1 cellular context compared by ENCODE assay signal in genomic region chr1:220889848-220890287, GRCh38.
A peak's percentile ranks its signal among the peaks of the same experiment; 100 is the strongest.
TF ChIP-seq lines count a peak whose summit lies in the region.

No MANE protein-coding gene starts in this region.

TF ChIP-seq in H1, 55 proteins besides CTCF, POLR2A, EP300 and RAD21 (continued from another document):
- TF ChIP-seq FOSL1 (IDR thresholded peaks at IDR 0.05; ENCODE audit: insufficient read depth, low read depth, low read length) = no peak
- TF ChIP-seq POU5F1 (IDR thresholded peaks at IDR 0.05; ENCODE audit: low read depth, low read length) = no peak
- TF ChIP-seq MAFK (IDR thresholded peaks at IDR 0.05; ENCODE audit: low read depth, low read length) = no peak
- TF ChIP-seq SAP30 (IDR thresholded peaks at IDR 0.05; ENCODE audit: insufficient read depth, insufficient replicate concordance, low read length) = no peak
- no peak for TF ChIP-seq CTBP2 (IDR thresholded peaks at IDR 0.05; ENCODE audit: borderline replicate concordance, insufficient read depth, insufficient read length, low read length)
- TF ChIP-seq RNF2 (IDR thresholded peaks at IDR 0.05; ENCODE audit: borderline replicate concordance, low read depth, low read length, missing control alignments, poor library complexity, severe bottlenecking) = peak; percentile 85
- TF ChIP-seq SUZ12 (IDR thresholded peaks at IDR 0.05; ENCODE audit: low read length) = peak; percentile 95
- TF ChIP-seq TAF1 (IDR thresholded peaks at IDR 0.05; ENCODE audit: low read depth, low read length) = no peak
- peak; percentile 93 for TF ChIP-seq EZH2 (IDR thresholded peaks at IDR 0.05; ENCODE audit: low read depth, low read length, severe bottlenecking)
- no peak for TF ChIP-seq SP4 (IDR thresholded peaks at IDR 0.05; ENCODE audit: low read length)
- TF ChIP-seq GTF2F1 (IDR thresholded peaks at IDR 0.05; ENCODE audit: borderline replicate concordance, low read depth, low read length) = no peak
- TF ChIP-seq POLR2AphosphoS5 (IDR thresholded peaks at IDR 0.05; ENCODE audit: low read depth, low read length) = no peak
- TF ChIP-seq HDAC2 (IDR thresholded peaks at IDR 0.05; ENCODE audit: borderline replicate concordance in 1 of 2, low read depth in 2 of 2, low read length in 2 of 2) = no peak
- TF ChIP-seq ATF2 (IDR thresholded peaks at IDR 0.05; ENCODE audit: low read length) = no peak
- no peak for TF ChIP-seq CHD1 (IDR thresholded peaks at IDR 0.05; ENCODE audit: low read depth, low read length)
- TF ChIP-seq KDM5A (IDR thresholded peaks at IDR 0.05; ENCODE audit: low read length) = no peak
- no peak for TF ChIP-seq MAX (IDR thresholded peaks at IDR 0.05)
- TF ChIP-seq ZNF274 (IDR thresholded peaks at IDR 0.05; ENCODE audit: borderline replicate concordance, extremely low read depth, low read length) = no peak
- no peak for TF ChIP-seq TBP (IDR thresholded peaks at IDR 0.05; ENCODE audit: low read depth, low read length)
- no peak for TF ChIP-seq TAF7 (optimal IDR thresholded peaks at IDR 0.05; ENCODE audit: borderline replicate concordance, low read depth, low read length)
- no peak for TF ChIP-seq CBX5 (IDR thresholded peaks at IDR 0.05; ENCODE audit: low read depth, low read length)
- no peak for TF ChIP-seq RXRA (IDR thresholded peaks at IDR 0.05; ENCODE audit: insufficient read depth, low read depth, low read length)
- TF ChIP-seq TCF12 (IDR thresholded peaks at IDR 0.05; ENCODE audit: low read depth, low read length) = no peak
- TF ChIP-seq SIRT6 (IDR thresholded peaks at IDR 0.05; ENCODE audit: low read length) = no peak
- no peak for TF ChIP-seq ASH2L (IDR thresholded peaks at IDR 0.05; ENCODE audit: low read length)
- no peak for TF ChIP-seq JUN (IDR thresholded peaks at IDR 0.05; ENCODE audit: low read depth, low read length)
- peak; percentile 92; the same call in 1 of the 2 replicates for TF ChIP-seq CBX8 (IDR thresholded peaks at IDR 0.05; ENCODE audit: borderline replicate concordance, low read depth, low read length)
- no peak for TF ChIP-seq JUND (IDR thresholded peaks at IDR 0.05; ENCODE audit: low read length)
- TF ChIP-seq TEAD4 (IDR thresholded peaks at IDR 0.05; ENCODE audit: low read depth, low read length) = no peak
- TF ChIP-seq RFX5 (IDR thresholded peaks at IDR 0.05; ENCODE audit: borderline replicate concordance, low read depth, low read length) = no peak
- TF ChIP-seq CEBPB (IDR thresholded peaks at IDR 0.05; ENCODE audit: low read depth, low read length) = no peak
- TF ChIP-seq KDM1A (IDR thresholded peaks at IDR 0.05; ENCODE audit: borderline replicate concordance, low read length) = no peak
- TF ChIP-seq USF2 (IDR thresholded peaks at IDR 0.05; ENCODE audit: low read length) = no peak
TF ChIP-seq in H1: peak in this region for 4.
